1 cellular context compared by ENCODE assay signal in genomic region chr12:120693848-120694247, GRCh38.
TF ChIP-seq lines count a peak whose summit lies in the region.

No MANE protein-coding gene starts in this region.

TF ChIP-seq in WTC11, 78 proteins besides CTCF, POLR2A, EP300 and RAD21 (continued from another document):
- TF ChIP-seq CDX4 (CRISPR knock-in tag; IDR thresholded peaks at IDR 0.05; ENCODE audit: borderline replicate concordance) (no peak), FOXP1 (CRISPR knock-in tag; IDR thresholded peaks at IDR 0.05; ENCODE audit: borderline replicate concordance) (no peak), ZMAT4 (CRISPR knock-in tag; IDR thresholded peaks at IDR 0.05) (no peak), MXD4 (CRISPR knock-in tag; IDR thresholded peaks at IDR 0.05; ENCODE audit: borderline replicate concordance) (no peak), NR2C2 (CRISPR knock-in tag; IDR thresholded peaks at IDR 0.05) (no peak), JUN (CRISPR knock-in tag; IDR thresholded peaks at IDR 0.05) (no peak), OVOL2 (CRISPR knock-in tag; IDR thresholded peaks at IDR 0.05; ENCODE audit: borderline replicate concordance) (no peak), JAZF1 (CRISPR knock-in tag; IDR thresholded peaks at IDR 0.05) (no peak), TP53 (CRISPR knock-in tag; IDR thresholded peaks at IDR 0.05) (no peak), NFYB (CRISPR knock-in tag; conservative IDR thresholded peaks at IDR 0.05; ENCODE audit: low read depth) (no peak), RELA (CRISPR knock-in tag; IDR thresholded peaks at IDR 0.05; ENCODE audit: borderline replicate concordance) (no peak)
- TF ChIP-seq, protein P1, sequence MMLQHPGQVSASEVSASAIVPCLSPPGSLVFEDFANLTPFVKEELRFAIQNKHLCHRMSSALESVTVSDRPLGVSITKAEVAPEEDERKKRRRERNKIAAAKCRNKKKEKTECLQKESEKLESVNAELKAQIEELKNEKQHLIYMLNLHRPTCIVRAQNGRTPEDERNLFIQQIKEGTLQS (CRISPR knock-in tag; conservative IDR thresholded peaks at IDR 0.05), result no peak
